1 cellular context compared by ENCODE assay signal in genomic region chr10:131885391-131886165, GRCh38.
A peak's percentile ranks its signal among the peaks of the same experiment; 100 is the strongest.
TF ChIP-seq lines count a peak whose summit lies in the region.

No MANE protein-coding gene starts in this region.

TF ChIP-seq in HepG2, 621 proteins besides CTCF, POLR2A, EP300 and RAD21 (continued from another document and continues in another):
- TF ChIP-seq DMTF1 (CRISPR knock-in tag; IDR thresholded peaks at IDR 0.05) (no peak), ZNF264 (CRISPR knock-in tag; IDR thresholded peaks at IDR 0.05) (no peak), RFX3 (CRISPR knock-in tag; IDR thresholded peaks at IDR 0.05) (no peak), SOX6 (IDR thresholded peaks at IDR 0.05) (no peak), SOX6 (CRISPR knock-in tag; IDR thresholded peaks at IDR 0.05) (no peak), ISL2 (CRISPR knock-in tag; IDR thresholded peaks at IDR 0.05) (no peak), TCF7 (IDR thresholded peaks at IDR 0.05; ENCODE audit: low read depth) (no peak), SETDB1 (CRISPR knock-in tag; IDR thresholded peaks at IDR 0.05; ENCODE audit: borderline replicate concordance) (no peak), ZNF782 (CRISPR knock-in tag; IDR thresholded peaks at IDR 0.05; ENCODE audit: borderline replicate concordance) (peak; percentile 41; the same call in 1 of the 2 replicates), ZNF577 (CRISPR knock-in tag; IDR thresholded peaks at IDR 0.05; ENCODE audit: borderline replicate concordance, low read depth) (no peak), ZNF75D (CRISPR knock-in tag; IDR thresholded peaks at IDR 0.05; ENCODE audit: borderline replicate concordance) (no peak), ZNF329 (CRISPR knock-in tag; IDR thresholded peaks at IDR 0.05; ENCODE audit: low read depth) (no peak), ZNF784 (CRISPR knock-in tag; IDR thresholded peaks at IDR 0.05; ENCODE audit: borderline replicate concordance) (no peak), ZNF432 (CRISPR knock-in tag; IDR thresholded peaks at IDR 0.05; ENCODE audit: borderline replicate concordance) (no peak), NFATC3 (CRISPR knock-in tag; IDR thresholded peaks at IDR 0.05) (no peak), ZZZ3 (CRISPR knock-in tag; IDR thresholded peaks at IDR 0.05; ENCODE audit: borderline replicate concordance) (no peak), MED1 (CRISPR knock-in tag; IDR thresholded peaks at IDR 0.05) (no peak), ZNF775 (CRISPR knock-in tag; IDR thresholded peaks at IDR 0.05; ENCODE audit: borderline replicate concordance) (no peak), RXRA (CRISPR knock-in tag; IDR thresholded peaks at IDR 0.05) (no peak), NBN (conservative IDR thresholded peaks at IDR 0.05) (no peak), POGK (CRISPR knock-in tag; conservative IDR thresholded peaks at IDR 0.05) (no peak), SP4 (CRISPR knock-in tag; IDR thresholded peaks at IDR 0.05) (peak; percentile 37; the same call in 1 of the 2 replicates), RBM22 (optimal IDR thresholded peaks at IDR 0.05; ENCODE audit: low read length) (no peak), KIAA2018 (CRISPR knock-in tag; IDR thresholded peaks at IDR 0.05; ENCODE audit: borderline replicate concordance) (no peak), ZNF839 (CRISPR knock-in tag; IDR thresholded peaks at IDR 0.05; ENCODE audit: borderline replicate concordance) (no peak), ZNF672 (CRISPR knock-in tag; IDR thresholded peaks at IDR 0.05) (no peak), ZNF44 (CRISPR knock-in tag; IDR thresholded peaks at IDR 0.05) (no peak), UBTF (CRISPR knock-in tag; IDR thresholded peaks at IDR 0.05) (0 out of 2 replicates have a peak, but pooled peaks have one; percentile 30), IRX3 (CRISPR knock-in tag; IDR thresholded peaks at IDR 0.05; ENCODE audit: borderline replicate concordance, low read depth) (no peak)
- TF ChIP-seq, protein P1, sequence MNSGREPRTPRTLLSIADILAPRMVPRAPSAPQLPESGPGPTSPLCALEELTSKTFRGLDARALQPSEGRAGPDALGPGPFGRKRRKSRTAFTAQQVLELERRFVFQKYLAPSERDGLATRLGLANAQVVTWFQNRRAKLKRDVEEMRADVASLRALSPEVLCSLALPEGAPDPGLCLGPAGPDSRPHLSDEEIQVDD (CRISPR knock-in tag; IDR thresholded peaks at IDR 0.05; ENCODE audit: borderline replicate concordance) = no peak
- TF ChIP-seq, protein P2, sequence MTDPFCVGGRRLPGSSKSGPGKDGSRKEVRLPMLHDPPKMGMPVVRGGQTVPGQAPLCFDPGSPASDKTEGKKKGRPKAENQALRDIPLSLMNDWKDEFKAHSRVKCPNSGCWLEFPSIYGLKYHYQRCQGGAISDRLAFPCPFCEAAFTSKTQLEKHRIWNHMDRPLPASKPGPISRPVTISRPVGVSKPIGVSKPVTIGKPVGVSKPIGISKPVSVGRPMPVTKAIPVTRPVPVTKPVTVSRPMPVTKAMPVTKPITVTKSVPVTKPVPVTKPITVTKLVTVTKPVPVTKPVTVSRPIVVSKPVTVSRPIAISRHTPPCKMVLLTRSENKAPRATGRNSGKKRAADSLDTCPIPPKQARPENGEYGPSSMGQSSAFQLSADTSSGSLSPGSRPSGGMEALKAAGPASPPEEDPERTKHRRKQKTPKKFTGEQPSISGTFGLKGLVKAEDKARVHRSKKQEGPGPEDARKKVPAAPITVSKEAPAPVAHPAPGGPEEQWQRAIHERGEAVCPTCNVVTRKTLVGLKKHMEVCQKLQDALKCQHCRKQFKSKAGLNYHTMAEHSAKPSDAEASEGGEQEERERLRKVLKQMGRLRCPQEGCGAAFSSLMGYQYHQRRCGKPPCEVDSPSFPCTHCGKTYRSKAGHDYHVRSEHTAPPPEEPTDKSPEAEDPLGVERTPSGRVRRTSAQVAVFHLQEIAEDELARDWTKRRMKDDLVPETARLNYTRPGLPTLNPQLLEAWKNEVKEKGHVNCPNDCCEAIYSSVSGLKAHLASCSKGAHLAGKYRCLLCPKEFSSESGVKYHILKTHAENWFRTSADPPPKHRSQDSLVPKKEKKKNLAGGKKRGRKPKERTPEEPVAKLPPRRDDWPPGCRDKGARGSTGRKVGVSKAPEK (CRISPR knock-in tag; IDR thresholded peaks at IDR 0.05; ENCODE audit: borderline replicate concordance) = no peak
- TF ChIP-seq, protein P3, sequence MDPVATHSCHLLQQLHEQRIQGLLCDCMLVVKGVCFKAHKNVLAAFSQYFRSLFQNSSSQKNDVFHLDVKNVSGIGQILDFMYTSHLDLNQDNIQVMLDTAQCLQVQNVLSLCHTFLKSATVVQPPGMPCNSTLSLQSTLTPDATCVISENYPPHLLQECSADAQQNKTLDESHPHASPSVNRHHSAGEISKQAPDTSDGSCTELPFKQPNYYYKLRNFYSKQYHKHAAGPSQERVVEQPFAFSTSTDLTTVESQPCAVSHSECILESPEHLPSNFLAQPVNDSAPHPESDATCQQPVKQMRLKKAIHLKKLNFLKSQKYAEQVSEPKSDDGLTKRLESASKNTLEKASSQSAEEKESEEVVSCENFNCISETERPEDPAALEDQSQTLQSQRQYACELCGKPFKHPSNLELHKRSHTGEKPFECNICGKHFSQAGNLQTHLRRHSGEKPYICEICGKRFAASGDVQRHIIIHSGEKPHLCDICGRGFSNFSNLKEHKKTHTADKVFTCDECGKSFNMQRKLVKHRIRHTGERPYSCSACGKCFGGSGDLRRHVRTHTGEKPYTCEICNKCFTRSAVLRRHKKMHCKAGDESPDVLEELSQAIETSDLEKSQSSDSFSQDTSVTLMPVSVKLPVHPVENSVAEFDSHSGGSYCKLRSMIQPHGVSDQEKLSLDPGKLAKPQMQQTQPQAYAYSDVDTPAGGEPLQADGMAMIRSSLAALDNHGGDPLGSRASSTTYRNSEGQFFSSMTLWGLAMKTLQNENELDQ (CRISPR knock-in tag; IDR thresholded peaks at IDR 0.05; ENCODE audit: borderline replicate concordance) = no peak
- TF ChIP-seq, protein P4, sequence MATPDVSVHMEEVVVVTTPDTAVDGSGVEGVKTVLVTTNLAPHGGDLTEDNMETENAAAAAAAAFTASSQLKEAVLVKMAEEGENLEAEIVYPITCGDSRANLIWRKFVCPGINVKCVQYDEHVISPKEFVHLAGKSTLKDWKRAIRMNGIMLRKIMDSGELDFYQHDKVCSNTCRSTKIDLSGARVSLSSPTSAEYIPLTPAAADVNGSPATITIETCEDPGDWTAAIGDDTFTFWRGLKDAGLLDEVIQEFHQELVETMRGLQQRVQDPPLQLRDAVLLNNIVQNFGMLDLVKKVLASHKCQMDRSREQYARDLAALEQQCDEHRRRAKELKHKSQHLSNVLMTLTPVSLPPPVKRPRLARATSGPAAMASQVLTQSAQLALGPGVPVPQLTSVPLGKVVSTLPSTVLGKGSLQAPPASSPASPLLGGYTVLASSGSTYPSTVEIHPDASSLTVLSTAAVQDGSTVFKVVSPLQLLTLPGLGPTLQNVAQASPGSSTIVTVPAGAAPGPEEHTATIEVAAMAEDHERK (CRISPR knock-in tag; IDR thresholded peaks at IDR 0.05; ENCODE audit: low read depth) = no peak
- TF ChIP-seq, protein P5, sequence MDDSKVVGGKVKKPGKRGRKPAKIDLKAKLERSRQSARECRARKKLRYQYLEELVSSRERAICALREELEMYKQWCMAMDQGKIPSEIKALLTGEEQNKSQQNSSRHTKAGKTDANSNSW (CRISPR knock-in tag; IDR thresholded peaks at IDR 0.05; ENCODE audit: borderline replicate concordance) = no peak
